28 cellular contexts compared by ENCODE assay signal in the genomic region with DNA sequence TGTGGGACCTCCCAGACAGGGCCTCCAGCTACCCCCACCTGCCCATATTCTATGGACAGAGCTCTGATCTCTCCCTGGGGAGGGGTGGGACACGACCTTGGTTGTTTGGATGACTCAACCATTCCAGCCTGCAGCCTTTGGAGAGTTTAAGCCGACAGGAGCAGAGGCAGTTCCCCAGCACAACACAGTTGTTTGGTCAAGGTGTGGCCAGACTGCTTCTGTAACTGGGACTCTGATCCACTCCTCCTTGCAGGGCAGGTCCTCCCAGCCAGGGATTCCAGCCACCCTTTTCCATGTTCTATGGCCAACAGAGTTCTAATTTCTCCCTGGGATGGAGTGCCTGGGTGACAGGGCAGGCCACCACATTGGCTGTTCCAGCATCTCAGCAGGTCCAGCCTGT.
DNase-seq lines count a peak whose midpoint lies in the region; ATAC-seq lines count a peak whose summit lies in the region.
"Had no signal": no experiment of that assay in that cellular context is flagged by ENCODE, and none has a peak within 500 bp of the region (broad histone marks: within the 10 kb centered on the region; RNA-seq: fewer than 3 reads in every experiment).

No MANE protein-coding gene starts in this region.

- H3K36me3 ChIP-seq in adipocyte (ENCODE audit: control insufficient read depth, insufficient read depth, low read length, severe bottlenecking) = no peaks in the 10 kb centered on the region
- H3K36me3 ChIP-seq: MG63 had no signal

- intact Hi-C loops in left colon (cut with DNase I, micrococcal nuclease) = no loop called here

- H3K4me3 ChIP-seq in adipocyte (ENCODE audit: low read length) = no peak overlapping the region
- H3K4me3 ChIP-seq: MG63, skin epidermis had no signal

- peaks cover 21% of the 10 kb centered on the region for H3K9me3 ChIP-seq in adipocyte (ENCODE audit: control insufficient read depth, low read length)

- ATAC-seq in left colon (peak; percentile 99), GM18520 (IDR thresholded peaks at IDR 0.05; ENCODE audit: unreplicated experiment) (no peak), HG03159 (IDR thresholded peaks at IDR 0.05; ENCODE audit: unreplicated experiment) (no peak), GM21619 (IDR thresholded peaks at IDR 0.05; ENCODE audit: unreplicated experiment) (no peak)
- ATAC-seq: left ventricle myocardium superior; stimulated activated naive B cell treated with anti-CD40 and anti-IgM and Interleukin-4, amounts not matched to agents 10 μg/mL and 1 μg/mL and 100 μg/mL, for 72 hours had no signal

- peak; percentile 42 for DNase-seq in HuH-7 (ENCODE audit: low spot score)
- DNase-seq in adipocyte (ENCODE audit: low read depth) = peak; percentile 9
- peak; percentile 50 to 66 for DNase-seq in left colon
- peak; percentile 15 for DNase-seq in renal cortical epithelial cell (ENCODE audit: low read depth)
- no peak for DNase-seq in DMS153 (lab: John Stamatoyannopoulos, UW)
- DNase-seq: activated CD4-positive, alpha-beta T cell treated with anti-CD3 and anti-CD28 coated beads, Interleukin-2, amount 50 U/mL, for 48 hours; activated CD4-positive, CD25-positive, alpha-beta regulatory T cell; C1 segment of cervical spinal cord; effector memory CD4-positive, alpha-beta T cell; HCEC 1CT; hippocampal formation; immature natural killer cell; left ventricle myocardium superior; MG63; midbrain; NCI-H1417; NCI-H2081; NCI-H82; nephron progenitor cell; posterior cingulate gyrus; Right ventricle myocardium superior; stimulated activated CD4-positive, alpha-beta T cell treated with anti-CD3 and anti-CD28 coated beads, Interleukin-4, amount 100 ng/mL, for 24 hours; stimulated activated naive B cell treated with anti-CD40 and anti-IgM and Interleukin-4, amounts not matched to agents 10 μg/mL and 1 μg/mL and 100 μg/mL, for 72 hours; SW 1271 had no signal

- H3K9ac ChIP-seq in adipocyte (ENCODE audit: low read length) = no peak overlapping the region

- no peaks in the 10 kb centered on the region for H3K27me3 ChIP-seq in adipocyte (replicated peaks; ENCODE audit: control insufficient read depth, insufficient read depth, low read length)
- H3K27me3 ChIP-seq: MG63 had no signal

- no peaks in the 10 kb centered on the region for H3K4me1 ChIP-seq in adipocyte (ENCODE audit: control insufficient read depth, insufficient read depth, low read length)
